8 cellular contexts compared by ENCODE assay signal in genomic region chr11:107928767-107929507, GRCh38. TPM values are rescaled to one million over a fixed set of nuclear protein-coding genes. Genes with fewer than 3 reads are reported as not detected.
A peak's percentile ranks its signal among the peaks of the same experiment; 100 is the strongest.
DNase-seq lines count a peak whose midpoint lies in the region; ATAC-seq and TF ChIP-seq lines count a peak whose summit lies in the region.

No MANE protein-coding gene starts in this region.

- no peak overlapping the region for H3K27ac Mint-ChIP-seq in activated CD4-positive, alpha-beta T cell treated with anti-CD3 and anti-CD28 coated beads for 36 hours

- WGBS in spleen, 5 donors, result 1 to 2% (median 2%) methylated on average over 38 to 41 of the region's 41 CpGs

- no peaks in the 10 kb centered on the region for H3K9me3 ChIP-seq in spleen

- ATAC-seq in activated CD4-positive, alpha-beta T cell treated with anti-CD3 and anti-CD28 coated beads for 36 hours, result no peak
- peak; percentile 5 for ATAC-seq in HG02678 (IDR thresholded peaks at IDR 0.05; ENCODE audit: unreplicated experiment)

- H3K4me1 Mint-ChIP-seq in activated CD4-positive, alpha-beta T cell treated with anti-CD3 and anti-CD28 coated beads for 36 hours, result peaks cover 12% of the 10 kb centered on the region

- H3K27ac ChIP-seq in angular gyrus (ENCODE audit: low read depth, low read length) (peak overlapping the region; percentile 4), spleen (peak overlapping the region in 6 of 8 donors; percentile 42 to 82 (median 63))

- H3K27me3 Mint-ChIP-seq in activated CD4-positive, alpha-beta T cell treated with anti-CD3 and anti-CD28 coated beads for 36 hours, result peaks cover 38% of the 10 kb centered on the region

- no peak for TF ChIP-seq POLR2A in spleen (IDR thresholded peaks at IDR 0.05)

- no peaks in the 10 kb centered on the region for H3K36me3 ChIP-seq in spleen

- intact Hi-C loops in activated CD4-positive, alpha-beta T cell treated with anti-CD3 and anti-CD28 coated beads for 36 hours (cut with DNase I, micrococcal nuclease), result loop anchor here in 1 of 2 experiments (1.0 kb wide), 2 partner anchors 71 to 80 kb away; partner anchors contain the start of gene SLC35F2
- intact Hi-C loops in spleen (cut with DNase I; ENCODE audit: low total_unique reads), result no loop called here

- H3K4me3 Mint-ChIP-seq in activated CD4-positive, alpha-beta T cell treated with anti-CD3 and anti-CD28 coated beads for 36 hours, result peak overlapping the region; percentile 61

- DNase-seq in activated CD4-positive, alpha-beta T cell treated with anti-CD3 and anti-CD28 coated beads for 36 hours, result peak; percentile 19
- DNase-seq in activated CD4-positive, alpha-beta T cell treated with anti-CD3 and anti-CD28 coated beads, Interleukin-2, amount 50 U/mL, for 4 hours, result no peak
- DNase-seq in NCI-H345 (lab: John Stamatoyannopoulos, UW) (peak; percentile 47), iPS-NIHi11 (ENCODE audit: low spot score) (peak; percentile 68), spleen (peak; percentile 78), RKO (ENCODE audit: low spot score) (no peak)

- peak overlapping the region; percentile 54 to 91 (median 69) for H3K4me3 ChIP-seq in spleen

- H3K27me3 ChIP-seq in spleen (replicated peaks in 1 of 7), result peaks cover 0 to 66% (median 8%) of the 10 kb centered on the region in 7 donors

- no peaks in the 10 kb centered on the region for H3K9me3 Mint-ChIP-seq in activated CD4-positive, alpha-beta T cell treated with anti-CD3 and anti-CD28 coated beads for 36 hours (ENCODE audit: low read depth)

- no peak for TF ChIP-seq CTCF in spleen (IDR thresholded peaks at IDR 0.05 in 8 of 11, conservative IDR thresholded peaks at IDR 0.05 in 3 of 11)

- CTCF ChIA-PET in activated CD4-positive, alpha-beta T cell treated with anti-CD3 and anti-CD28 coated beads for 36 hours (lab: Charles Lee), result no interaction called here

- POLR2A ChIA-PET in activated CD4-positive, alpha-beta T cell treated with anti-CD3 and anti-CD28 coated beads for 36 hours (lab: Charles Lee), result no interaction called here

- peaks cover 0 to 27% (median 20%) of the 10 kb centered on the region in 6 donors for H3K4me1 ChIP-seq in spleen

- no peaks in the 10 kb centered on the region for H3K36me3 Mint-ChIP-seq in activated CD4-positive, alpha-beta T cell treated with anti-CD3 and anti-CD28 coated beads for 36 hours (ENCODE audit: low read depth)

RNA-seq across cellular contexts. Expression of gene RAB39A, which starts 0.7 kb away (rescaled TPM):
- total RNA-seq in activated CD4-positive, alpha-beta T cell treated with anti-CD3 and anti-CD28 coated beads for 36 hours, result under 1 TPM; 0.12 to 0.16 TPM
- total RNA-seq in spleen, result 10 to 100 TPM in 4 of 7 donors, 1 to 10 TPM in 3; 7.1 to 14.7 (median 10.2) TPM
- polyA plus RNA-seq in spleen, result 1 to 10 TPM in 1 of 3 donors, under 1 TPM in 2; 0.39 to 2.0 (median 0.71) TPM

Comparison
In these comparisons a context has a peak if more than half of its experiments do, and no peak if none do; other contexts are left out.
1. DNase-seq: peak in activated CD4-positive, alpha-beta T cell treated with anti-CD3 and anti-CD28 coated beads for 36 hours (single experiment), NCI-H345 (single experiment), iPS-NIHi11 (single experiment) and spleen (single experiment); none in activated CD4-positive, alpha-beta T cell treated with anti-CD3 and anti-CD28 coated beads, Interleukin-2, amount 50 U/mL, for 4 hours (0 of 2) and RKO (single experiment).
2. RNA of gene RAB39A, which starts 0.7 kb away (total RNA-seq): 7.1 to 14.7 TPM in spleen; 0.12 to 0.16 TPM in activated CD4-positive, alpha-beta T cell treated with anti-CD3 and anti-CD28 coated beads for 36 hours; every median in the first group is over 4 times any median in the second.